ENCODE assay signal across 1 cellular context in the genomic region with DNA sequence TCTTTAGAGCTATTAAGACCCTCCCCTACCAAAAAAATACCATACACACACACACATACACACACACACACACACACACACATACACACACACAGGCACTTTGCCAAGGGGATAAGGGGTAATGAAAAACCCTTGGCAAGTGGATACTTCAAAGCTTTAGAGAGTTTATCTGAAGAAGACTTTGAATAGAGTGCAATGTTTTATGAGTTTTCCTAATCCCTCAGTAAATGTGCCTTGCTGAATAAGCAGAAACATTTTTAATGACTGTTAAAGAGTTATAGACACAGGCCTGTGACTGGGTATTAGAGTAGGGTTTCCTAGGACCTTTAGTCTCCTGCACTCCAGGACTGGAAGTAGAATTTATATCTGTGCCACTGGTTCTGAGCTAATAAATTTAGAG.
TF ChIP-seq lines count a peak whose summit lies in the region.

No MANE protein-coding gene starts in this region.

TF ChIP-seq in K562, 482 proteins besides CTCF, POLR2A, EP300 and RAD21 (continued from another document):
- TF ChIP-seq, protein P1, sequence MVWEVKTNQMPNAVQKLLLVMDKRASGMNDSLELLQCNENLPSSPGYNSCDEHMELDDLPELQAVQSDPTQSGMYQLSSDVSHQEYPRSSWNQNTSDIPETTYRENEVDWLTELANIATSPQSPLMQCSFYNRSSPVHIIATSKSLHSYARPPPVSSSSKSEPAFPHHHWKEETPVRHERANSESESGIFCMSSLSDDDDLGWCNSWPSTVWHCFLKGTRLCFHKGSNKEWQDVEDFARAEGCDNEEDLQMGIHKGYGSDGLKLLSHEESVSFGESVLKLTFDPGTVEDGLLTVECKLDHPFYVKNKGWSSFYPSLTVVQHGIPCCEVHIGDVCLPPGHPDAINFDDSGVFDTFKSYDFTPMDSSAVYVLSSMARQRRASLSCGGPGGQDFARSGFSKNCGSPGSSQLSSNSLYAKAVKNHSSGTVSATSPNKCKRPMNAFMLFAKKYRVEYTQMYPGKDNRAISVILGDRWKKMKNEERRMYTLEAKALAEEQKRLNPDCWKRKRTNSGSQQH (CRISPR knock-in tag; IDR thresholded peaks at IDR 0.05): 0 out of 2 replicates have a peak, but pooled peaks have one; percentile 34
- TF ChIP-seq HMG20B (CRISPR knock-in tag; IDR thresholded peaks at IDR 0.05) (no peak), FOXA1 (IDR thresholded peaks at IDR 0.05; ENCODE audit: borderline replicate concordance) (no peak), C11orf30 (IDR thresholded peaks at IDR 0.05; ENCODE audit: low read depth) (0 out of 2 replicates have a peak, but pooled peaks have one; percentile 9), NFIC (IDR thresholded peaks at IDR 0.05) (peak; percentile 44), ZNF165 (CRISPR knock-in tag; IDR thresholded peaks at IDR 0.05; ENCODE audit: borderline replicate concordance) (no peak)
- TF ChIP-seq, protein P2, sequence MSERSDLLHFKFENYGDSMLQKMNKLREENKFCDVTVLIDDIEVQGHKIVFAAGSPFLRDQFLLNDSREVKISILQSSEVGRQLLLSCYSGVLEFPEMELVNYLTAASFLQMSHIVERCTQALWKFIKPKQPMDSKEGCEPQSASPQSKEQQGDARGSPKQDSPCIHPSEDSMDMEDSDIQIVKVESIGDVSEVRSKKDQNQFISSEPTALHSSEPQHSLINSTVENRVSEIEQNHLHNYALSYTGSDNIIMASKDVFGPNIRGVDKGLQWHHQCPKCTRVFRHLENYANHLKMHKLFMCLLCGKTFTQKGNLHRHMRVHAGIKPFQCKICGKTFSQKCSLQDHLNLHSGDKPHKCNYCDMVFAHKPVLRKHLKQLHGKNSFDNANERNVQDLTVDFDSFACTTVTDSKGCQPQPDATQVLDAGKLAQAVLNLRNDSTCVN (CRISPR knock-in tag; IDR thresholded peaks at IDR 0.05): no peak
TF ChIP-seq in K562: peak in this region for 3.
